2 cellular contexts compared by ENCODE assay signal in the genomic region with DNA sequence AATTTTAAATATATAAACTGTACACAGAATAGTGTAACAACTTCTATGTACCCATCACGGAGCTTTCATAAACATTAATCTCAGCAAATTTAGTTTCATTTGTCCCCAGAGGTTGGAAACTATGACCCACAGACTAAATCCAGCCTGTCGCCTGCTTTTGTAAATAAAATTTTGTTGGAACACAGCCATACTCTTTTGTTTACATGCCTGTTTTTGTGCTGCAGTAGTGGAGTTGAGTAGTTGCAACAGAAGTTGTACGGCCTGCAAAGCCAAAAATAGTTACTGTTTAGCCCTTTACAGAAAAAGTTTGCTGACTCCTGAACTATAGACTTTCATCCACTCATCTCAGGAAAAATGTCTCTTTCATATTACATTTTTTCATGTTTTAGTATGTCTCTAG.
TF ChIP-seq lines count a peak whose summit lies in the region.

No MANE protein-coding gene starts in this region.

TF ChIP-seq in IMR-90, 13 proteins besides CTCF, POLR2A, EP300 and RAD21:
- TF ChIP-seq FOS (IDR thresholded peaks at IDR 0.05; ENCODE audit: low read depth, low read length) (no peak), RCOR1 (IDR thresholded peaks at IDR 0.05; ENCODE audit: insufficient replicate concordance, low read length) (no peak), SMC3 (IDR thresholded peaks at IDR 0.05; ENCODE audit: low read depth, low read length) (no peak), CEBPB (IDR thresholded peaks at IDR 0.05; ENCODE audit: low read depth, low read length) (no peak), RFX5 (IDR thresholded peaks at IDR 0.05; ENCODE audit: low read depth, low read length) (no peak), MXI1 (IDR thresholded peaks at IDR 0.05; ENCODE audit: borderline replicate concordance, low read depth, low read length) (no peak), CHD1 (IDR thresholded peaks at IDR 0.05; ENCODE audit: low read depth, low read length) (no peak), BHLHE40 (IDR thresholded peaks at IDR 0.05; ENCODE audit: low read depth, low read length) (no peak), NFE2L2 (IDR thresholded peaks at IDR 0.05; ENCODE audit: low read depth, low read length) (no peak), MAZ (IDR thresholded peaks at IDR 0.05; ENCODE audit: borderline replicate concordance, low read depth, low read length) (no peak), MAFK (IDR thresholded peaks at IDR 0.05; ENCODE audit: low read depth, low read length) (no peak)
- TF ChIP-seq, protein P1, sequence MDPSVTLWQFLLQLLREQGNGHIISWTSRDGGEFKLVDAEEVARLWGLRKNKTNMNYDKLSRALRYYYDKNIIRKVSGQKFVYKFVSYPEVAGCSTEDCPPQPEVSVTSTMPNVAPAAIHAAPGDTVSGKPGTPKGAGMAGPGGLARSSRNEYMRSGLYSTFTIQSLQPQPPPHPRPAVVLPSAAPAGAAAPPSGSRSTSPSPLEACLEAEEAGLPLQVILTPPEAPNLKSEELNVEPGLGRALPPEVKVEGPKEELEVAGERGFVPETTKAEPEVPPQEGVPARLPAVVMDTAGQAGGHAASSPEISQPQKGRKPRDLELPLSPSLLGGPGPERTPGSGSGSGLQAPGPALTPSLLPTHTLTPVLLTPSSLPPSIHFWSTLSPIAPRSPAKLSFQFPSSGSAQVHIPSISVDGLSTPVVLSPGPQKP (IDR thresholded peaks at IDR 0.05; ENCODE audit: borderline replicate concordance, low read depth, low read length): no peak
- TF ChIP-seq, protein P2, sequence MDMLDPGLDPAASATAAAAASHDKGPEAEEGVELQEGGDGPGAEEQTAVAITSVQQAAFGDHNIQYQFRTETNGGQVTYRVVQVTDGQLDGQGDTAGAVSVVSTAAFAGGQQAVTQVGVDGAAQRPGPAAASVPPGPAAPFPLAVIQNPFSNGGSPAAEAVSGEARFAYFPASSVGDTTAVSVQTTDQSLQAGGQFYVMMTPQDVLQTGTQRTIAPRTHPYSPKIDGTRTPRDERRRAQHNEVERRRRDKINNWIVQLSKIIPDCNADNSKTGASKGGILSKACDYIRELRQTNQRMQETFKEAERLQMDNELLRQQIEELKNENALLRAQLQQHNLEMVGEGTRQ (IDR thresholded peaks at IDR 0.05; ENCODE audit: low read depth, low read length): no peak
TF ChIP-seq in IMR-90: peak in this region for 0.

TF ChIP-seq in WTC11, 78 proteins besides CTCF, POLR2A, EP300 and RAD21:
- TF ChIP-seq GABPB1 (CRISPR knock-in tag; IDR thresholded peaks at IDR 0.05): peak; percentile 49; the same call in 1 of the 2 replicates
- no peak for TF ChIP-seq NR2C2 (CRISPR knock-in tag; IDR thresholded peaks at IDR 0.05)
TF ChIP-seq in WTC11: peak in this region for 1.
